Comparison of ENCODE assay signal across 27 cellular contexts in the genomic region with DNA sequence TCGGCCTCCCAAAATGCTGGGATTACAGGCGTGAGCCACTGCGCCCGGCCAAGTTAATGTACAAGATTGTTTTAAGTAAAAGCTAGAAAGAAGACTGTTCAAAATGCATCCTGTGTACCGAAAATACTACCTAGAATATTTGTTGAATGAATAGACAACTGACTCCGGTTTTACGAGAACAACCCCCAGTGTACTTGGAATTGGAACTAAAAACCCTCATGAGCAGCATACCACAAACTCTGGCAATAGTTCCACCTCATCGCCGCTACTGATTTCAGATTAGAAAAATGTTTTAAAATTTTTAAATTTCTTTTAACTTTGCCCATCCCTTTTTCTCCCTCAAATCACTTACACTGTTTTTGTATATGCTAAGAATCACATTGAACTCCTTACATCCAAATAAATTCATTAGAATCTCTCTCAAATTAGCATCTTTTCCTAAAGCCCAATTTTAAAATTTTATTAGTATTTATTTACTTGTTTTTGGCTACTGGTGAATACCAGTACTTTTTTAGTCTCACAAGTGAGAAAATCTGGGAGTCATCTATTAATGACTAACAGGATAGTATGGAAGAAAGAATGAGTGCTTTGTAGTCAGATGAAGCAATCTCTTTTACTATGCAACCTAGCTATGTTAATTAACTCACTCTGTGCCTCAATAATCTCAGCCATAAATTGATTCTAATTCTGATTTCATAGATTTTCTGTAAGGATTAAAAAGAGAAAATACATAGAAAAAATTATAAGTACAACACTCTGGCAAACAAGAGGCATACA.
DNase-seq lines count a peak whose midpoint lies in the region; ATAC-seq, FAIRE-seq and TF ChIP-seq lines count a peak whose summit lies in the region.
"Had no signal": no experiment of that assay in that cellular context is flagged by ENCODE, and none has a peak within 500 bp of the region (broad histone marks: within the 10 kb centered on the region; RNA-seq: fewer than 3 reads in every experiment).

No MANE protein-coding gene starts in this region.

- CTCF ChIA-PET in Calu3 (lab: Charles Lee): no interaction called here

- H3K4me1 Mint-ChIP-seq in Calu3 (ENCODE audit: low read depth, unreplicated experiment): peaks cover 16% of the 10 kb centered on the region
- H3K4me1 Mint-ChIP-seq: central memory CD8-positive, alpha-beta T cell; memory B cell; neural crest cell had no signal

- H3K4me3 ChIP-seq in epithelial cell of esophagus (ENCODE audit: low read length): no peak overlapping the region
- H3K4me3 ChIP-seq: heart left ventricle, SJCRH30, transverse colon had no signal

- peak overlapping the region; percentile 50 for H3K27ac Mint-ChIP-seq in Calu3 (ENCODE audit: unreplicated experiment)
- H3K27ac Mint-ChIP-seq: activated CD8-positive, alpha-beta T cell treated with anti-CD3 and anti-CD28 coated beads for 36 hours; activated naive CD4-positive, alpha-beta T cell treated with anti-CD3 and anti-CD28 coated beads, Interleukin-2, amount 50 U/mL, for 72 hours; memory B cell had no signal

- no peak overlapping the region for H3K4me3 Mint-ChIP-seq in Calu3 (ENCODE audit: low read depth, unreplicated experiment)
- H3K4me3 Mint-ChIP-seq: activated CD8-positive, alpha-beta T cell treated with anti-CD3 and anti-CD28 coated beads for 36 hours; central memory CD8-positive, alpha-beta T cell; memory B cell; neural crest cell had no signal

- H3K36me3 Mint-ChIP-seq in Calu3 (ENCODE audit: insufficient read depth, unreplicated experiment): no peaks in the 10 kb centered on the region
- H3K36me3 Mint-ChIP-seq: activated naive CD4-positive, alpha-beta T cell treated with anti-CD3 and anti-CD28 coated beads, Interleukin-2, amount 50 U/mL, for 72 hours had no signal

- BruUV-seq in Calu3 (replicated peaks; lab: Mats Ljungman, UMichigan): no TSS peak

- ATAC-seq in HG03280 (IDR thresholded peaks at IDR 0.05; ENCODE audit: unreplicated experiment) (no peak), GM18909 (IDR thresholded peaks at IDR 0.05; ENCODE audit: poor library complexity, unreplicated experiment) (no peak), HG03097 (IDR thresholded peaks at IDR 0.05; ENCODE audit: low FRiP score, unreplicated experiment) (no peak)
- ATAC-seq: activated CD8-positive, alpha-beta T cell treated with anti-CD3 and anti-CD28 coated beads for 36 hours; activated naive CD4-positive, alpha-beta T cell treated with anti-CD3 and anti-CD28 coated beads, Interleukin-2, amount 50 U/mL, for 72 hours; heart left ventricle; Panc1; right cardiac atrium had no signal

- no peaks in the 10 kb centered on the region for H3K27me3 Mint-ChIP-seq in Calu3 (ENCODE audit: unreplicated experiment)
- H3K27me3 Mint-ChIP-seq: activated CD8-positive, alpha-beta T cell treated with anti-CD3 and anti-CD28 coated beads for 36 hours; central memory CD8-positive, alpha-beta T cell; memory B cell had no signal

- FAIRE-seq in RCC 7860 (lab: Jason Lieb, UNC): peak; percentile 22

- intact Hi-C loops in Calu3 (cut with micrococcal nuclease; ENCODE audit: unreplicated experiment): no loop called here

- DNase-seq in Calu3 (no peak), RCC 7860 (ENCODE audit: low spot score) (no peak), epithelial cell of esophagus (ENCODE audit: low read depth) (peak; percentile 60), kidney glomerular epithelial cell (lab: John Stamatoyannopoulos, UW) (peak; percentile 16)
- no peak for DNase-seq in central memory CD4-positive, alpha-beta T cell
- DNase-seq: activated CD4-positive, alpha-beta T cell treated with anti-CD3 and anti-CD28 coated beads for 1 hour; activated CD8-positive, alpha-beta T cell treated with anti-CD3 and anti-CD28 coated beads for 36 hours; anterior cingulate cortex; DMS53; heart left ventricle; NCI-H1105; NCI-H2029; NCI-H526; NK-92 treated with Interleukin-12 subunit alpha and Interleukin-12 subunit beta, amount 100 ng/mL, for 24 hours; SJCRH30; stimulated activated CD4-positive, alpha-beta T cell treated with anti-CD3 and anti-CD28 coated beads, Interleukin-2, amount 100 ng/mL, for 48 hours; T-helper 1 cell; transverse colon had no signal

- no peaks in the 10 kb centered on the region for H3K9me3 Mint-ChIP-seq in Calu3 (ENCODE audit: low read depth, unreplicated experiment)
- H3K9me3 Mint-ChIP-seq: activated CD8-positive, alpha-beta T cell treated with anti-CD3 and anti-CD28 coated beads for 36 hours; activated naive CD4-positive, alpha-beta T cell treated with anti-CD3 and anti-CD28 coated beads, Interleukin-2, amount 50 U/mL, for 72 hours; central memory CD8-positive, alpha-beta T cell; memory B cell; neural crest cell had no signal

- TF ChIP-seq CTCF in Calu3 (IDR thresholded peaks at IDR 0.05; ENCODE audit: unreplicated experiment) (no peak), epithelial cell of esophagus (IDR thresholded peaks at IDR 0.05; ENCODE audit: insufficient read depth, low read depth, low read length, missing control alignments) (no peak)

Comparison
In these comparisons a context has a peak if more than half of its experiments do, and no peak if none do; other contexts are left out.
1. DNase-seq: peak in epithelial cell of esophagus (single experiment) and kidney glomerular epithelial cell (single experiment); none in Calu3 (single experiment), RCC 7860 (single experiment) and central memory CD4-positive, alpha-beta T cell (single experiment).